Comparison of ENCODE assay signal across 8 cellular contexts in genomic region chr22:19524170-19525115, GRCh38. TPM values are rescaled to one million over a fixed set of nuclear protein-coding genes. Genes with fewer than 3 reads are reported as not detected.
DNase-seq lines count a peak whose midpoint lies in the region; ATAC-seq and TF ChIP-seq lines count a peak whose summit lies in the region.

Gene CLDN5 (minus strand): TSS chr22:19524410. CDS start chr22:19524255, 155 bp downstream.

- peak; percentile 12 to 45 for ATAC-seq in activated naive CD4-positive, alpha-beta T cell treated with anti-CD3 and anti-CD28 coated beads, Interleukin-2, amount 50 U/mL, for 72 hours
- ATAC-seq in left cardiac atrium = peak; percentile 48 to 56
- no peak for ATAC-seq in GM21723 (IDR thresholded peaks at IDR 0.05; ENCODE audit: unreplicated experiment)

- H3K4me1 ChIP-seq in HAP-1 = peaks cover 6% of the 10 kb centered on the region

- H3K4me3 ChIP-seq in retinal pigment epithelial cell (ENCODE audit: low read length) (peak within 1 kb of the TSS; percentile 31), HAP-1 (no peak within 1 kb of the TSS)

- H3K36me3 Mint-ChIP-seq in activated naive CD4-positive, alpha-beta T cell treated with anti-CD3 and anti-CD28 coated beads, Interleukin-2, amount 50 U/mL, for 72 hours = no peaks in the 10 kb centered on the region

- H3K9me3 ChIP-seq in HAP-1 = no peaks in the 10 kb centered on the region

- intact Hi-C loops in left cardiac atrium (cut with DNase I) = loop anchor here (1.0 to 10.0 kb wide), 3 partner anchors 50 to 100 kb away; no protein-coding TSS in a partner anchor

- H3K9me3 Mint-ChIP-seq in activated naive CD4-positive, alpha-beta T cell treated with anti-CD3 and anti-CD28 coated beads, Interleukin-2, amount 50 U/mL, for 72 hours = no peaks in the 10 kb centered on the region

- peak; percentile 54 for DNase-seq in activated CD8-positive, alpha-beta memory T cell treated with anti-CD3 and anti-CD28 coated beads for 24 hours
- no peak for DNase-seq in activated CD8-positive, alpha-beta memory T cell treated with anti-CD3 and anti-CD28 coated beads, Interleukin-2, amount 50 U/mL, for 4 hours
- peak in 1 of 2 donors; percentile 31 for DNase-seq in activated naive CD4-positive, alpha-beta T cell treated with anti-CD3 and anti-CD28 coated beads, Interleukin-2, amount 50 U/mL, for 72 hours (ENCODE audit: low spot score in 2 of 2)
- DNase-seq in left cardiac atrium = peak; percentile 39
- DNase-seq in retinal pigment epithelial cell (ENCODE audit: low read depth) = no peak
- DNase-seq in HAP-1 (ENCODE audit: low spot score in 2 of 2) = no peak
- DNase-seq in middle frontal gyrus (ENCODE audit: extremely low spot score, low spot score) = no peak

- H3K27ac Mint-ChIP-seq in activated naive CD4-positive, alpha-beta T cell treated with anti-CD3 and anti-CD28 coated beads, Interleukin-2, amount 50 U/mL, for 72 hours = no peak within 1 kb of the TSS

- no peak for TF ChIP-seq CTCF in retinal pigment epithelial cell (conservative IDR thresholded peaks at IDR 0.05; ENCODE audit: low read depth, low read length)

- peaks cover 13% of the 10 kb centered on the region for H3K36me3 ChIP-seq in HAP-1 (replicated peaks)

- in situ Hi-C loops in HAP-1 (cut with MboI; ENCODE audit: low sequenced_read_pairs) = loop anchor here (25.0 kb wide), 1 partner anchor 112 kb away; no protein-coding TSS in a partner anchor

- H3K27me3 ChIP-seq in HAP-1 (ENCODE audit: low read depth) = no peaks in the 10 kb centered on the region

RNA-seq across cellular contexts. Expression of gene CLDN5, which starts in this region (rescaled TPM):
- total RNA-seq in activated naive CD4-positive, alpha-beta T cell treated with anti-CD3 and anti-CD28 coated beads, Interleukin-2, amount 50 U/mL, for 72 hours = not detected
- 10 to 100 TPM; 23.3 to 42.1 TPM for total RNA-seq in left cardiac atrium

Comparison
In these comparisons a context has a peak if more than half of its experiments do, and no peak if none do; other contexts are left out.
1. RNA of gene CLDN5 (total RNA-seq): 23.3 to 42.1 TPM in left cardiac atrium; not detected in activated naive CD4-positive, alpha-beta T cell treated with anti-CD3 and anti-CD28 coated beads, Interleukin-2, amount 50 U/mL, for 72 hours; every median in the first group is over 10 times any median in the second.
2. DNase-seq: peak in activated CD8-positive, alpha-beta memory T cell treated with anti-CD3 and anti-CD28 coated beads for 24 hours (single experiment) and left cardiac atrium (single experiment); none in activated CD8-positive, alpha-beta memory T cell treated with anti-CD3 and anti-CD28 coated beads, Interleukin-2, amount 50 U/mL, for 4 hours (single experiment), retinal pigment epithelial cell (single experiment), HAP-1 (0 of 2) and middle frontal gyrus (single experiment).
3. Peak in ATAC-seq in activated naive CD4-positive, alpha-beta T cell treated with anti-CD3 and anti-CD28 coated beads, Interleukin-2, amount 50 U/mL, for 72 hours; RNA of the gene not detected or under 1 TPM.